In the genomic region with DNA sequence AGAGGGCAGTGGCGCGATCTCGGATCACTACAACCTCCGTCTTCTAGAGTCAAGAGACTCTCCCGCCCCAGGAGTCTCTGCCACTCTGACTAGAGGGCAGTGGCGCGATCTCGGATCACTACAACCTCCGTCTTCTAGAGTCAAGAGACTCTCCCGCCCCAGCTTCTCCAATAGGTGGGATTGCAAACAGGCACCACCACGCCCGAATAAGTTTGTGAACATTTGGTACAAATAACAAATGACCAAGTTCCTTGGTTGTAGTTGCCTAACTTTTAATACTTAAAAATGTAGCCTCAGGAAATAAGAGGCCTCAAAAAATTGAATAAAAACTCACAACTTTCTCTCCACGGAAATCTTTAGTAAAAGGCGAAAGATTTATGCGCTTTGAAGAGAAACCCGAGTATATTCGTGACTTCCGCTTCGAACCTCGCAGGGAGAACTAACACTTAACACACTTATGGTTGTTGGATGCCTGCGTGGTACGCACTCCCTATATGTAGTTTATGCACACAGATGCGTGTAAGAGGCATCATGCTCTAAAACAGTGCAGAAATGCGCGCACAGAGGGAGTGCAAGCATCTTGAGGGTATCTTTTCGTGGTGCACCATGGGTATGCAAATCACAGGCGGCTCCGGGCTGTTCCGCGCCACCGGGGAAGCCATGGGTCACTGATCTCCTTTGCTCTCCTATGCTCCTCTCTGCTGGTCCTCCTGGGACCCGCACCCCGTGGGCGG, we compare ENCODE assay signal across 8 cellular contexts. TPM values are rescaled to one million over a fixed set of nuclear protein-coding genes. Genes with fewer than 3 reads are reported as not detected.
DNase-seq lines count a peak whose midpoint lies in the region; ATAC-seq and TF ChIP-seq lines count a peak whose summit lies in the region.

No MANE protein-coding gene starts in this region.

- H3K9ac ChIP-seq in SU-DHL-6 (ENCODE audit: low read length) = peak overlapping the region; percentile 61

- H3K4me3 ChIP-seq in SU-DHL-6 (ENCODE audit: insufficient read depth, low read length, poor library complexity, severe bottlenecking) = peak overlapping the region; percentile 45
- H3K4me3 ChIP-seq in left ventricle myocardium inferior = peak overlapping the region; percentile 72
- peak overlapping the region; percentile 31 to 43 for H3K4me3 ChIP-seq in prostate gland
- peak overlapping the region; percentile 53 to 71 for H3K4me3 ChIP-seq in uterus

- H3F3A ChIP-seq in SU-DHL-6 (ENCODE audit: insufficient read depth) = peaks cover 30% of the 10 kb centered on the region

- no peak for TF ChIP-seq CTCF in SU-DHL-6 (IDR thresholded peaks at IDR 0.05; ENCODE audit: insufficient read depth, low read length, poor library complexity, severe bottlenecking)
- no peak for TF ChIP-seq CTCF in left ventricle myocardium inferior (IDR thresholded peaks at IDR 0.05; ENCODE audit: borderline replicate concordance)
- TF ChIP-seq CTCF in prostate gland (IDR thresholded peaks at IDR 0.05) = no peak
- peak in 2 of 4 experiments; percentile 5 to 24 for TF ChIP-seq CTCF in uterus (IDR thresholded peaks at IDR 0.05)

- peak overlapping the region; percentile 90 for H3K4me2 ChIP-seq in SU-DHL-6 (ENCODE audit: low read depth, low read length, poor library complexity, severe bottlenecking)

- H3K27ac ChIP-seq in SU-DHL-6 (ENCODE audit: low read depth, low read length) = peak overlapping the region; percentile 94
- peak overlapping the region; percentile 94 for H3K27ac ChIP-seq in left ventricle myocardium inferior (replicated peaks)
- H3K27ac ChIP-seq in prostate gland = peak overlapping the region; percentile 86 to 88
- peak overlapping the region; percentile 94 to 99 for H3K27ac ChIP-seq in uterus

- intact Hi-C loops in left ventricle myocardium inferior (cut with micrococcal nuclease) (no loop called here), prostate gland (cut with DNase I) (loop anchor here (10.0 kb wide), 1 partner anchor 485 kb away; no protein-coding TSS in a partner anchor), uterus (cut with DNase I; ENCODE audit: low total_unique reads) (no loop called here)

- peaks cover 24% of the 10 kb centered on the region for H3K4me1 ChIP-seq in left ventricle myocardium inferior
- H3K4me1 ChIP-seq in prostate gland (replicated peaks) = no peaks in the 10 kb centered on the region
- peaks cover 0 to 3% of the 10 kb centered on the region in 2 donors for H3K4me1 ChIP-seq in uterus

- H3K9me3 ChIP-seq in SU-DHL-6 (ENCODE audit: insufficient read depth, low read length) (no peaks in the 10 kb centered on the region), left ventricle myocardium inferior (replicated peaks) (no peaks in the 10 kb centered on the region), prostate gland (no peaks in the 10 kb centered on the region), uterus (no peaks in the 10 kb centered on the region)

- no peaks in the 10 kb centered on the region for H3K27me3 ChIP-seq in SU-DHL-6 (ENCODE audit: low read length)
- no peaks in the 10 kb centered on the region for H3K27me3 ChIP-seq in left ventricle myocardium inferior (ENCODE audit: low read depth)
- no peaks in the 10 kb centered on the region for H3K27me3 ChIP-seq in prostate gland (replicated peaks; ENCODE audit: insufficient read depth)
- H3K27me3 ChIP-seq in uterus = no peaks in the 10 kb centered on the region

- H4K20me1 ChIP-seq in SU-DHL-6 (ENCODE audit: low read depth, low read length) = no peaks in the 10 kb centered on the region

- no peaks in the 10 kb centered on the region for H3K9me2 ChIP-seq in SU-DHL-6 (replicated peaks; ENCODE audit: insufficient read depth, low read length)

- DNase-seq in D341Med (ENCODE audit: low spot score) = peak; percentile 80
- DNase-seq in HUDEP-2 (lab: John Stamatoyannopoulos, UW; ENCODE audit: unreplicated experiment in 76 of 76) = peak in 75 of 76 experiments; percentile 66 to 96 (median 87)
- DNase-seq in amniotic epithelial cell (ENCODE audit: low read depth) = peak; percentile 96
- DNase-seq in left ventricle myocardium inferior = peak; percentile 79
- DNase-seq in prostate gland (ENCODE audit: low spot score) = peak; percentile 56
- peak; percentile 78 to 83 for DNase-seq in uterus

- peak overlapping the region; percentile 88 for H2AFZ ChIP-seq in SU-DHL-6 (ENCODE audit: low read depth, low read length, severe bottlenecking)

- H3K36me3 ChIP-seq in SU-DHL-6 (ENCODE audit: low read length) (no peaks in the 10 kb centered on the region), left ventricle myocardium inferior (no peaks in the 10 kb centered on the region), prostate gland (no peaks in the 10 kb centered on the region), uterus (no peaks in the 10 kb centered on the region)

- peak; percentile 70 for TF ChIP-seq POLR2A in prostate gland (IDR thresholded peaks at IDR 0.05)
- TF ChIP-seq POLR2A in uterus (IDR thresholded peaks at IDR 0.05) = peak; percentile 67 to 76

- peak; percentile 79 for ATAC-seq in GM21381 (IDR thresholded peaks at IDR 0.05; ENCODE audit: unreplicated experiment)

- no peaks in the 10 kb centered on the region for H3K79me2 ChIP-seq in SU-DHL-6 (ENCODE audit: insufficient read depth, low read length)

- 3% methylated on average over 34 of the region's 34 CpGs for WGBS in prostate gland

RNA-seq across cellular contexts. Expression of a gene that starts 11.4 kb away (rescaled TPM):
- total RNA-seq in left ventricle myocardium inferior = 3.5 TPM
- 10 to 100 TPM in 1 of 2 donors, under 1 TPM in 1; 0.50 to 10.5 TPM for total RNA-seq in prostate gland
- 10 to 100 TPM in 1 of 4 donors, 1 to 10 TPM in 3; 3.8 to 41.9 (median 6.6) TPM for total RNA-seq in uterus

RNA-seq across cellular contexts. Expression of a gene that starts 12.6 kb away (rescaled TPM):
- total RNA-seq in left ventricle myocardium inferior (1.9 TPM), prostate gland (1 to 10 TPM in 1 of 2 donors, not detected in 1; 4.0 TPM), uterus (1 to 10 TPM in 1 of 4 donors, not detected in 3; 4.4 TPM)

RNA-seq across cellular contexts. Expression of a gene that starts 19.6 kb away (rescaled TPM):
- total RNA-seq in left ventricle myocardium inferior (5.4 TPM), prostate gland (10 to 100 TPM in 1 of 2 donors, 1 to 10 TPM in 1; 5.2 to 15.5 TPM), uterus (10 to 100 TPM in 3 of 4 donors, 1 to 10 TPM in 1; 1.8 to 36.6 (median 21.1) TPM)

RNA-seq across cellular contexts. Expression of a gene that starts 23.3 kb away (rescaled TPM):
- total RNA-seq in left ventricle myocardium inferior (0.25 TPM), prostate gland (10 to 100 TPM in 1 of 2 donors, under 1 TPM in 1; 0.32 to 31.9 TPM), uterus (1 to 10 TPM; 3.1 to 8.1 (median 5.4) TPM)

RNA-seq across cellular contexts. Expression of a gene that starts 31.8 kb away (rescaled TPM):
- total RNA-seq in left ventricle myocardium inferior (0.11 TPM), prostate gland (not detected), uterus (1 to 10 TPM in 1 of 4 donors, under 1 TPM in 1, not detected in 2; 0.21 to 1.0 TPM)

Comparison
In these comparisons a context has a peak if more than half of its experiments do, and no peak if none do; other contexts are left out.
1. Peak in every context shown above with its lines: DNase-seq, ATAC-seq, H3K4me3 ChIP-seq and H3K27ac ChIP-seq.